In the genomic region with DNA sequence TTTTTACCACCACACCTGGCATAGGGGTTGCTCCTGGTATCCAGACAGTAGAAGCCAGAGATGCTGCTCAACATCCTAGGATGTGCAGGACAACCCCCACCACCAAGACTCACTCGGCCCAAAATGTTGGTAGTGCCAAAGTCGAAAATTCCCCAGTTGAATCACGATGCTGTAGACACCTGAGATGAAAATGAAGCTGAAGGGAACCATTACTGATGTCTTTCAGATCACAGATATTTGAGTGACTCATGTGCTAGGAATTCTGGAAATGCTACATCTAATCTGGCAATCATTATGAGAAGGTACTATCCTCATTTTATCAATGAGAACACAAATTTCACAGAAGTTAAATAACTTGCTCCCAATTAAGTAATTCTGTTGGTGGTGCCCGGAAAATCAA, we compare ENCODE assay signal across 28 cellular contexts. TPM values are rescaled to one million over a fixed set of nuclear protein-coding genes. Genes with fewer than 3 reads are reported as not detected.
DNase-seq lines count a peak whose midpoint lies in the region; ATAC-seq, FAIRE-seq and TF ChIP-seq lines count a peak whose summit lies in the region.
"Had no signal": no experiment of that assay in that cellular context is flagged by ENCODE, and none has a peak within 500 bp of the region (broad histone marks: within the 10 kb centered on the region; RNA-seq: fewer than 3 reads in every experiment).

No MANE protein-coding gene starts in this region.

- TF ChIP-seq RAD21 in SK-N-SH (IDR thresholded peaks at IDR 0.05; ENCODE audit: low read length), result no peak

- no peak for TF ChIP-seq EP300 in SK-N-SH (IDR thresholded peaks at IDR 0.05; ENCODE audit: borderline replicate concordance in 1 of 2, low read depth in 1 of 2, low read length in 1 of 2)

- no peaks in the 10 kb centered on the region for H3K36me3 ChIP-seq in SK-N-SH (replicated peaks in 1 of 2; ENCODE audit: control insufficient read depth in 1 of 2, insufficient read depth in 2 of 2, low read length in 1 of 2)
- H3K36me3 ChIP-seq in bronchial epithelial cell (ENCODE audit: control insufficient read depth, insufficient read depth, low read length), result no peaks in the 10 kb centered on the region

- H2AFZ ChIP-seq in SK-N-SH (ENCODE audit: low read depth), result no peak overlapping the region

- no peaks in the 10 kb centered on the region; a peak in 1 of 4 replicates for H3K4me1 ChIP-seq in SK-N-SH (ENCODE audit: control insufficient read depth in 1 of 2, insufficient read depth in 2 of 2, low read depth in 1 of 2, low read length in 1 of 2)

- no peaks in the 10 kb centered on the region for H4K20me1 ChIP-seq in SK-N-SH (ENCODE audit: insufficient read depth)

- H3K27me3 Mint-ChIP-seq in activated T-helper 1 cell treated with anti-CD3 and anti-CD28 coated beads, Interleukin-12 subunit alpha, Interleukin-12 subunit beta, Interleukin-2, Interleukin-4 antibody, amounts not matched to agents 30 ng/mL and 10 ng/mL and 1 ng/mL, durations not matched to agents 14 hours and 24 hours and 36 hours (ENCODE audit: insufficient read depth), result peaks cover 21% of the 10 kb centered on the region

- no peaks in the 10 kb centered on the region for H3K9me2 ChIP-seq in SK-N-SH

- H3K27me3 ChIP-seq in SK-N-SH (ENCODE audit: insufficient read depth) (no peaks in the 10 kb centered on the region), bronchial epithelial cell (ENCODE audit: control insufficient read depth, insufficient read depth, low read length) (peaks cover 2% of the 10 kb centered on the region)

- CTCF ChIA-PET in SK-N-SH (lab: Yijun Ruan, JAX), result interaction anchor here (0.8 kb wide), 1 partner anchor 46 kb away, joined by 3 read pairs; no protein-coding TSS in a partner anchor

- no peaks in the 10 kb centered on the region for H3K4me1 Mint-ChIP-seq in activated T-helper 1 cell treated with anti-CD3 and anti-CD28 coated beads, Interleukin-12 subunit alpha, Interleukin-12 subunit beta, Interleukin-2, Interleukin-4 antibody, amounts not matched to agents 30 ng/mL and 10 ng/mL and 1 ng/mL, durations not matched to agents 14 hours and 24 hours and 36 hours (ENCODE audit: low read depth)
- H3K4me1 Mint-ChIP-seq: CD8-positive, alpha-beta memory T cell; T-cell had no signal

- H3K9me3 Mint-ChIP-seq in activated T-helper 1 cell treated with anti-CD3 and anti-CD28 coated beads, Interleukin-12 subunit alpha, Interleukin-12 subunit beta, Interleukin-2, Interleukin-4 antibody, amounts not matched to agents 30 ng/mL and 10 ng/mL and 1 ng/mL, durations not matched to agents 14 hours and 24 hours and 36 hours, result no peaks in the 10 kb centered on the region
- H3K9me3 Mint-ChIP-seq: T-cell had no signal

- no peak for ATAC-seq in SK-N-SH treated with all-trans-retinoic acid at 6 μM for 48 hours
- ATAC-seq in GM18907 (IDR thresholded peaks at IDR 0.05; ENCODE audit: unreplicated experiment), result no peak
- ATAC-seq: HepG2, K562, T-cell had no signal

- intact Hi-C loops in activated T-helper 1 cell treated with anti-CD3 and anti-CD28 coated beads, Interleukin-12 subunit alpha, Interleukin-12 subunit beta, Interleukin-2, Interleukin-4 antibody, amounts not matched to agents 30 ng/mL and 10 ng/mL and 1 ng/mL, durations not matched to agents 14 hours and 24 hours and 36 hours (cut with micrococcal nuclease), result no loop called here

- no peak overlapping the region for H3K9ac ChIP-seq in SK-N-SH

- H3F3A ChIP-seq in SK-N-SH (replicated peaks; ENCODE audit: insufficient read depth), result no peaks in the 10 kb centered on the region

- no peaks in the 10 kb centered on the region for H3K79me2 ChIP-seq in SK-N-SH (ENCODE audit: insufficient read depth)

- H3K27ac ChIP-seq in SK-N-SH (ENCODE audit: low read depth in 2 of 2, low read length in 1 of 2), result no peak overlapping the region
- H3K27ac ChIP-seq: 22Rv1, C4-2B, SK-N-MC had no signal

- no peak overlapping the region for H3K27ac Mint-ChIP-seq in activated T-helper 1 cell treated with anti-CD3 and anti-CD28 coated beads, Interleukin-12 subunit alpha, Interleukin-12 subunit beta, Interleukin-2, Interleukin-4 antibody, amounts not matched to agents 30 ng/mL and 10 ng/mL and 1 ng/mL, durations not matched to agents 14 hours and 24 hours and 36 hours
- H3K27ac Mint-ChIP-seq: CD8-positive, alpha-beta memory T cell; T-cell had no signal

- TF ChIP-seq CTCF in SK-N-SH (IDR thresholded peaks at IDR 0.05), result no peak
- no peak for TF ChIP-seq CTCF in bronchial epithelial cell (IDR thresholded peaks at IDR 0.05; ENCODE audit: insufficient read depth, low read length, severe bottlenecking)

- H3K4me3 Mint-ChIP-seq in activated T-helper 1 cell treated with anti-CD3 and anti-CD28 coated beads, Interleukin-12 subunit alpha, Interleukin-12 subunit beta, Interleukin-2, Interleukin-4 antibody, amounts not matched to agents 30 ng/mL and 10 ng/mL and 1 ng/mL, durations not matched to agents 14 hours and 24 hours and 36 hours, result no peak overlapping the region
- H3K4me3 Mint-ChIP-seq: CD8-positive, alpha-beta memory T cell; T-cell had no signal

- FAIRE-seq in bronchial epithelial cell (lab: Jason Lieb, UNC) (peak; percentile 76), urothelium cell line (lab: Jason Lieb, UNC) (peak; percentile 91)
- FAIRE-seq: H54, HepG2, K562 had no signal

- no peak for DNase-seq in SK-N-SH
- DNase-seq in M059J (ENCODE audit: low read depth), result peak; percentile 31
- DNase-seq in bronchial epithelial cell (ENCODE audit: low read depth), result no peak
- peak; percentile 65 for DNase-seq in urothelium cell line (ENCODE audit: low spot score)
- DNase-seq in activated T-helper 1 cell treated with anti-CD3 and anti-CD28 coated beads, Interleukin-12 subunit alpha, Interleukin-12 subunit beta, Interleukin-2, Interleukin-4 antibody, amounts not matched to agents 30 ng/mL and 10 ng/mL and 1 ng/mL, durations not matched to agents 14 hours and 24 hours and 36 hours (ENCODE audit: low spot score), result no peak
- DNase-seq in NCI-H1105 treated with DMSO at 0.1 percent for 48 hours (lab: John Stamatoyannopoulos, UW), result no peak
- DNase-seq: Calu3; CD8-positive, alpha-beta memory T cell; DMS153; GF-D8; NCI-H1092; NCI-H1436 treated with DMSO at 0.1 percent for 48 hours; NCI-H1930; NCI-H510A treated with DMSO at 0.1 percent for 48 hours; NCI-H774; SHP77 treated with DMSO at 0.1 percent for 48 hours; T-cell had no signal

- H3K4me3 ChIP-seq in SK-N-SH (ENCODE audit: low read depth in 2 of 2, low read length in 1 of 2) (no peak overlapping the region), bronchial epithelial cell (ENCODE audit: low read depth, low read length) (no peak overlapping the region)
- H3K4me3 ChIP-seq: K562, SK-N-MC had no signal

- H3K4me2 ChIP-seq in SK-N-SH, result no peak overlapping the region

- POLR2A ChIA-PET in SK-N-SH (lab: Yijun Ruan, JAX), result no interaction called here

- no peaks in the 10 kb centered on the region for H3K36me3 Mint-ChIP-seq in activated T-helper 1 cell treated with anti-CD3 and anti-CD28 coated beads, Interleukin-12 subunit alpha, Interleukin-12 subunit beta, Interleukin-2, Interleukin-4 antibody, amounts not matched to agents 30 ng/mL and 10 ng/mL and 1 ng/mL, durations not matched to agents 14 hours and 24 hours and 36 hours (ENCODE audit: low read depth)
- H3K36me3 Mint-ChIP-seq: CD8-positive, alpha-beta memory T cell; T-cell had no signal

- H3K9me3 ChIP-seq in SK-N-SH, result no peaks in the 10 kb centered on the region

- WGBS in SK-N-SH (ENCODE audit: low lambda C conversion rate), result 25% methylated on average over 4 of the region's 4 CpGs

TF ChIP-seq in SK-N-SH treated with all-trans-retinoic acid at 6 μM for 48 hours, 23 proteins besides CTCF, POLR2A, EP300 and RAD21:
- TF ChIP-seq ISL1 (CRISPR knock-in tag; IDR thresholded peaks at IDR 0.05) (peak; percentile 32), ZC3H10 (CRISPR knock-in tag; IDR thresholded peaks at IDR 0.05) (no peak), CSDC2 (CRISPR knock-in tag; IDR thresholded peaks at IDR 0.05) (no peak), ESRRG (CRISPR knock-in tag; IDR thresholded peaks at IDR 0.05) (no peak)

TF ChIP-seq in SK-N-SH, 30 proteins besides CTCF, POLR2A, EP300 and RAD21 (continues in another document):
- TF ChIP-seq, protein P1, sequence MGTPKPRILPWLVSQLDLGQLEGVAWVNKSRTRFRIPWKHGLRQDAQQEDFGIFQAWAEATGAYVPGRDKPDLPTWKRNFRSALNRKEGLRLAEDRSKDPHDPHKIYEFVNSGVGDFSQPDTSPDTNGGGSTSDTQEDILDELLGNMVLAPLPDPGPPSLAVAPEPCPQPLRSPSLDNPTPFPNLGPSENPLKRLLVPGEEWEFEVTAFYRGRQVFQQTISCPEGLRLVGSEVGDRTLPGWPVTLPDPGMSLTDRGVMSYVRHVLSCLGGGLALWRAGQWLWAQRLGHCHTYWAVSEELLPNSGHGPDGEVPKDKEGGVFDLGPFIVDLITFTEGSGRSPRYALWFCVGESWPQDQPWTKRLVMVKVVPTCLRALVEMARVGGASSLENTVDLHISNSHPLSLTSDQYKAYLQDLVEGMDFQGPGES (IDR thresholded peaks at IDR 0.05; ENCODE audit: low read depth, low read length), result no peak
- TF ChIP-seq FOXJ3 (CRISPR knock-in tag; IDR thresholded peaks at IDR 0.05) (no peak), YY1 (IDR thresholded peaks at IDR 0.05; ENCODE audit: low read depth) (no peak), MXI1 (IDR thresholded peaks at IDR 0.05; ENCODE audit: low read depth, low read length) (no peak)

RNA-seq across cellular contexts. Expression of gene UBE2QL1, which starts 21.0 kb away (rescaled TPM):
- 0.28 and 0.84 TPM in 2 replicates for polyA plus RNA-seq in SK-N-SH (2012; rRNA removed)
- 0.94 and 1.8 TPM in 2 replicates for polyA plus RNA-seq in SK-N-SH (2012; cell fraction: cytosol; rRNA removed)
- 0.36 and 0.55 TPM in 2 replicates for polyA plus RNA-seq in SK-N-SH (2012; cell fraction: nucleus; rRNA removed)
- 0.02 and 0.44 TPM in 2 replicates for total RNA-seq in M059J (2014; rRNA removed; shearing (Covaris generic))
- total RNA-seq in bronchial epithelial cell, result not detected in 2 replicates
- total RNA-seq in activated T-helper 1 cell treated with anti-CD3 and anti-CD28 coated beads, Interleukin-12 subunit alpha, Interleukin-12 subunit beta, Interleukin-2, Interleukin-4 antibody, amounts not matched to agents 30 ng/mL and 10 ng/mL and 1 ng/mL, durations not matched to agents 14 hours and 24 hours and 36 hours, result 0.73 and 0.91 TPM in 2 replicates
- total RNA-seq: Calu3; CD8-positive, alpha-beta memory T cell; HepG2; HT-29; K562; LHCN-M2 had no signal
- polyA plus RNA-seq: AG04450; CD8-positive, alpha-beta memory T cell; HepG2; K562 had no signal

RNA-seq across cellular contexts. Expression of gene MED10, which starts 49.3 kb away (rescaled TPM):
- 68.8 and 75.9 TPM in 2 replicates for polyA plus RNA-seq in SK-N-SH (2012; rRNA removed)
- polyA plus RNA-seq in SK-N-SH (2012; cell fraction: cytosol; rRNA removed), result 69.7 and 85.3 TPM in 2 replicates
- polyA plus RNA-seq in SK-N-SH (2012; cell fraction: nucleus; rRNA removed), result 70.9 and 88.1 TPM in 2 replicates
- 9.7 and 12.8 TPM in 2 replicates for total RNA-seq in M059J (2014; rRNA removed; shearing (Covaris generic))
- 13.2 and 16.3 TPM in 2 replicates for total RNA-seq in bronchial epithelial cell
- 60.2 and 67.1 TPM in 2 replicates for total RNA-seq in activated T-helper 1 cell treated with anti-CD3 and anti-CD28 coated beads, Interleukin-12 subunit alpha, Interleukin-12 subunit beta, Interleukin-2, Interleukin-4 antibody, amounts not matched to agents 30 ng/mL and 10 ng/mL and 1 ng/mL, durations not matched to agents 14 hours and 24 hours and 36 hours

Comparison
In these comparisons a context has a peak if more than half of its experiments do, and no peak if none do; other contexts are left out.
1. DNase-seq: peak in M059J (single experiment) and urothelium cell line (single experiment); none in SK-N-SH (single experiment), bronchial epithelial cell (single experiment), activated T-helper 1 cell treated with anti-CD3 and anti-CD28 coated beads, Interleukin-12 subunit alpha, Interleukin-12 subunit beta, Interleukin-2, Interleukin-4 antibody, amounts not matched to agents 30 ng/mL and 10 ng/mL and 1 ng/mL, durations not matched to agents 14 hours and 24 hours and 36 hours (single experiment) and NCI-H1105 treated with DMSO at 0.1 percent for 48 hours (single experiment).